ENCODE assay signal across 1 cellular context in genomic region chr1:66396212-66396890, GRCh38.
TF ChIP-seq lines count a peak whose summit lies in the region.

No MANE protein-coding gene starts in this region.

TF ChIP-seq in SK-N-SH, 30 proteins besides CTCF, POLR2A, EP300 and RAD21 (continued from another document):
- TF ChIP-seq RCOR1 (IDR thresholded peaks at IDR 0.05; ENCODE audit: low read length) (no peak), POLR2AphosphoS5 (IDR thresholded peaks at IDR 0.05; ENCODE audit: low read depth, low read length) (no peak)
TF ChIP-seq in SK-N-SH: peak in this region for 0.
